7 cellular contexts compared by ENCODE assay signal in genomic region chr2:46650556-46651001, GRCh38. TPM values are rescaled to one million over a fixed set of nuclear protein-coding genes. Genes with fewer than 3 reads are reported as not detected.
DNase-seq lines count a peak whose midpoint lies in the region; ATAC-seq and TF ChIP-seq lines count a peak whose summit lies in the region.

No MANE protein-coding gene starts in this region.

- no peak overlapping the region for H3K27ac Mint-ChIP-seq in activated naive CD4-positive, alpha-beta T cell treated with anti-CD3 and anti-CD28 coated beads, Interleukin-2, amount 50 U/mL, for 72 hours

- peak; percentile 24 for DNase-seq in NCI-H1436 treated with DMSO at 0.1 percent for 48 hours (lab: John Stamatoyannopoulos, UW)
- DNase-seq in activated naive CD4-positive, alpha-beta T cell treated with anti-CD3 and anti-CD28 coated beads, Interleukin-2, amount 50 U/mL, for 72 hours (ENCODE audit: low spot score in 2 of 2), result peak in 1 of 2 donors; percentile 68
- peak in 4 of 5 donors; percentile 57 to 70 (median 64) for DNase-seq in heart left ventricle
- peak; percentile 83 for DNase-seq in renal cortical epithelial cell (ENCODE audit: low read depth)

- no peaks in the 10 kb centered on the region for H3K36me3 Mint-ChIP-seq in activated naive CD4-positive, alpha-beta T cell treated with anti-CD3 and anti-CD28 coated beads, Interleukin-2, amount 50 U/mL, for 72 hours

- 6 to 12% (median 7%) methylated on average over 5 of the region's 5 CpGs for WGBS in heart left ventricle, 4 donors

- peak; percentile 86 to 99 (median 96) for TF ChIP-seq CTCF in heart left ventricle (IDR thresholded peaks at IDR 0.05)

- no peaks in the 10 kb centered on the region for H3K36me3 ChIP-seq in heart left ventricle

- no peak overlapping the region for H3K4me3 ChIP-seq in heart left ventricle

- ATAC-seq in GM18498 (IDR thresholded peaks at IDR 0.05; ENCODE audit: unreplicated experiment) (peak; percentile 45), SK-N-SH treated with all-trans-retinoic acid at 6 μM for 48 hours (peak; percentile 84), heart left ventricle (peak in 3 of 4 donors; percentile 68 to 80 (median 75)), HG03521 (IDR thresholded peaks at IDR 0.05; ENCODE audit: unreplicated experiment) (no peak)
- peak; percentile 73 to 81 for ATAC-seq in activated naive CD4-positive, alpha-beta T cell treated with anti-CD3 and anti-CD28 coated beads, Interleukin-2, amount 50 U/mL, for 72 hours

- no peaks in the 10 kb centered on the region for H3K9me3 ChIP-seq in heart left ventricle

- intact Hi-C loops in heart left ventricle (cut with DNase I), result loop anchor here in 7 of 10 donors (5.0 to 10.0 kb wide), 5 partner anchors 124 to 656 kb away; no protein-coding TSS in a partner anchor

- no peak for TF ChIP-seq POLR2A in heart left ventricle (IDR thresholded peaks at IDR 0.05)

- peaks cover 0 to 11% (median 6%) of the 10 kb centered on the region in 12 donors for H3K4me1 ChIP-seq in heart left ventricle

- H3K27me3 ChIP-seq in heart left ventricle, result no peaks in the 10 kb centered on the region

- no peaks in the 10 kb centered on the region for H3K9me3 Mint-ChIP-seq in activated naive CD4-positive, alpha-beta T cell treated with anti-CD3 and anti-CD28 coated beads, Interleukin-2, amount 50 U/mL, for 72 hours

- no peak overlapping the region for H3K27ac ChIP-seq in heart left ventricle

TF ChIP-seq in SK-N-SH treated with all-trans-retinoic acid at 6 μM for 48 hours, 23 proteins besides CTCF, POLR2A, EP300 and RAD21:
- TF ChIP-seq CSRNP3 (CRISPR knock-in tag; IDR thresholded peaks at IDR 0.05) (no peak), CSDC2 (CRISPR knock-in tag; IDR thresholded peaks at IDR 0.05) (no peak), GLIS3 (CRISPR knock-in tag; IDR thresholded peaks at IDR 0.05) (no peak), RARB (CRISPR knock-in tag; IDR thresholded peaks at IDR 0.05) (no peak), ZNF70 (CRISPR knock-in tag; IDR thresholded peaks at IDR 0.05) (no peak), ZFP30 (CRISPR knock-in tag; IDR thresholded peaks at IDR 0.05) (no peak), ESRRG (CRISPR knock-in tag; IDR thresholded peaks at IDR 0.05) (no peak), TOX (CRISPR knock-in tag; IDR thresholded peaks at IDR 0.05; ENCODE audit: borderline replicate concordance) (no peak), ZC3H10 (CRISPR knock-in tag; IDR thresholded peaks at IDR 0.05) (no peak), SNAI2 (CRISPR knock-in tag; IDR thresholded peaks at IDR 0.05) (no peak; the same call in 1 of the 2 replicates), ZNF8 (CRISPR knock-in tag; IDR thresholded peaks at IDR 0.05) (no peak), PATZ1 (CRISPR knock-in tag; IDR thresholded peaks at IDR 0.05; ENCODE audit: borderline replicate concordance) (no peak), TCF4 (CRISPR knock-in tag; IDR thresholded peaks at IDR 0.05; ENCODE audit: borderline replicate concordance) (no peak), ZNF565 (CRISPR knock-in tag; conservative IDR thresholded peaks at IDR 0.05; ENCODE audit: low read depth) (no peak), CREB5 (CRISPR knock-in tag; IDR thresholded peaks at IDR 0.05; ENCODE audit: low read depth) (no peak), BACH2 (CRISPR knock-in tag; IDR thresholded peaks at IDR 0.05; ENCODE audit: borderline replicate concordance) (no peak), OSR1 (CRISPR knock-in tag; IDR thresholded peaks at IDR 0.05) (no peak), ZFP3 (CRISPR knock-in tag; IDR thresholded peaks at IDR 0.05) (no peak), PPARA (CRISPR knock-in tag; IDR thresholded peaks at IDR 0.05; ENCODE audit: borderline replicate concordance) (no peak)

RNA-seq across cellular contexts. Expression of gene CRIPT, which starts 33.6 kb away (rescaled TPM):
- total RNA-seq in activated naive CD4-positive, alpha-beta T cell treated with anti-CD3 and anti-CD28 coated beads, Interleukin-2, amount 50 U/mL, for 72 hours, result 10 to 100 TPM in 1 of 2 donors, 1 to 10 TPM in 1; 7.8 to 18.0 TPM
- total RNA-seq in heart left ventricle (10 to 100 TPM; 15.8 to 24.0 (median 19.1) TPM), renal cortical epithelial cell (19.3 and 19.8 TPM in 2 replicates)
- 10 to 100 TPM; 12.1 to 19.4 TPM for polyA plus RNA-seq in heart left ventricle

RNA-seq across cellular contexts. Expression of gene PIGF, which starts 33.7 kb away (rescaled TPM):
- total RNA-seq in activated naive CD4-positive, alpha-beta T cell treated with anti-CD3 and anti-CD28 coated beads, Interleukin-2, amount 50 U/mL, for 72 hours, result 10 to 100 TPM; 23.0 to 33.6 TPM
- 10 to 100 TPM in 4 of 9 donors, 1 to 10 TPM in 5; 4.3 to 12.1 (median 10.0) TPM for total RNA-seq in heart left ventricle
- 10 to 100 TPM in 1 of 2 donors, 1 to 10 TPM in 1; 5.3 to 15.5 TPM for polyA plus RNA-seq in heart left ventricle
- 21.5 and 29.9 TPM in 2 replicates for total RNA-seq in renal cortical epithelial cell

RNA-seq across cellular contexts. Expression of gene SOCS5, which starts 48.5 kb away (rescaled TPM):
- total RNA-seq in activated naive CD4-positive, alpha-beta T cell treated with anti-CD3 and anti-CD28 coated beads, Interleukin-2, amount 50 U/mL, for 72 hours, result 10 to 100 TPM in 1 of 2 donors, 1 to 10 TPM in 1; 6.0 to 15.6 TPM
- total RNA-seq in heart left ventricle (10 to 100 TPM; 18.8 to 25.0 (median 20.2) TPM), renal cortical epithelial cell (13.4 and 29.3 TPM in 2 replicates)
- polyA plus RNA-seq in heart left ventricle, result 10 to 100 TPM in 1 of 2 donors, 1 to 10 TPM in 1; 8.1 to 19.5 TPM
